In genomic region chr1:65812065-65812464, GRCh38 we compare ENCODE assay signal across 8 cellular contexts. TPM values are rescaled to one million over a fixed set of nuclear protein-coding genes. Genes with fewer than 3 reads are reported as not detected.
DNase-seq lines count a peak whose midpoint lies in the region; ATAC-seq, FAIRE-seq and TF ChIP-seq lines count a peak whose summit lies in the region.

No MANE protein-coding gene starts in this region.

- H3K79me2 ChIP-seq in GM23338 (replicated peaks; ENCODE audit: insufficient read depth): no peaks in the 10 kb centered on the region

- peak; percentile 29 for DNase-seq in GM18507 (ENCODE audit: extremely low spot score, insufficient read length, low read depth)
- peak; percentile 30 for DNase-seq in GM23338 (ENCODE audit: low spot score)
- peak; percentile 97 for DNase-seq in LHCN-M2 (ENCODE audit: low read depth)
- DNase-seq in fibroblast of the aortic adventitia (ENCODE audit: low read depth): peak; percentile 78
- peak; percentile 41 for DNase-seq in smooth muscle cell of the brain vasculature (ENCODE audit: low read depth, low spot score)
- no peak for DNase-seq in esophagus squamous epithelium (lab: John Stamatoyannopoulos, UW)
- DNase-seq in CD8-positive, alpha-beta memory T cell: no peak

- no peaks in the 10 kb centered on the region for H4K20me1 ChIP-seq in GM23338 (replicated peaks; ENCODE audit: insufficient read depth)

- peaks cover 11% of the 10 kb centered on the region; the same call in 1 of the 2 replicates for H3K4me1 ChIP-seq in GM23338 (ENCODE audit: insufficient read depth)
- H3K4me1 ChIP-seq in esophagus squamous epithelium: peaks cover 0 to 6% (median 0%) of the 10 kb centered on the region in 3 donors
- H3K4me1 ChIP-seq in CD8-positive, alpha-beta memory T cell (ENCODE audit: insufficient read depth, low read length): no peaks in the 10 kb centered on the region

- H3K27me3 Mint-ChIP-seq in GM23338 (ENCODE audit: insufficient read depth, low read depth, poor library complexity): no peaks in the 10 kb centered on the region
- peaks cover 0 to 7% of the 10 kb centered on the region in 2 donors for H3K27me3 Mint-ChIP-seq in CD8-positive, alpha-beta memory T cell

- no peaks in the 10 kb centered on the region for H3K9me3 Mint-ChIP-seq in GM23338
- peaks cover 0 to 1% (median 0%) of the 10 kb centered on the region in 5 donors for H3K9me3 Mint-ChIP-seq in CD8-positive, alpha-beta memory T cell

- H3F3A ChIP-seq in GM23338 (replicated peaks; ENCODE audit: low read depth): no peaks in the 10 kb centered on the region

- no peak overlapping the region for H3K4me2 ChIP-seq in GM23338

- H3K4me3 ChIP-seq in GM23338 (no peak overlapping the region), fibroblast of the aortic adventitia (ENCODE audit: low read depth, low read length) (peak overlapping the region; percentile 23), esophagus squamous epithelium (no peak overlapping the region)
- no peak overlapping the region for H3K4me3 ChIP-seq in CD8-positive, alpha-beta memory T cell (ENCODE audit: low read length)

- no peak overlapping the region for H3K4me3 Mint-ChIP-seq in GM23338
- no peak overlapping the region for H3K4me3 Mint-ChIP-seq in CD8-positive, alpha-beta memory T cell

- H3K27me3 ChIP-seq in GM23338 (ENCODE audit: insufficient read depth) (no peaks in the 10 kb centered on the region), esophagus squamous epithelium (no peaks in the 10 kb centered on the region)
- H3K27me3 ChIP-seq in CD8-positive, alpha-beta memory T cell (ENCODE audit: insufficient read depth, low read length, poor library complexity, severe bottlenecking): peaks cover 3% of the 10 kb centered on the region

- H2AFZ ChIP-seq in GM23338: peak overlapping the region; percentile 79

- no peak overlapping the region for H3K27ac ChIP-seq in GM23338 (ENCODE audit: low read depth)
- H3K27ac ChIP-seq in esophagus squamous epithelium: peak overlapping the region in 2 of 4 donors; percentile 35 to 39
- no peak overlapping the region for H3K27ac ChIP-seq in CD8-positive, alpha-beta memory T cell (ENCODE audit: low read depth, low read length)

- no peaks in the 10 kb centered on the region for H3K9me3 ChIP-seq in esophagus squamous epithelium
- no peaks in the 10 kb centered on the region for H3K9me3 ChIP-seq in CD8-positive, alpha-beta memory T cell (ENCODE audit: low read length)

- FAIRE-seq in GM18507 (lab: Jason Lieb, UNC): peak; percentile 100

- intact Hi-C loops in esophagus squamous epithelium (cut with DNase I): loop anchor here (5.0 kb wide), 1 partner anchor 410 kb away; no protein-coding TSS in a partner anchor

- H3K27ac Mint-ChIP-seq in GM23338: peak overlapping the region; percentile 33; the same call in 1 of the 2 replicates
- peak overlapping the region in 1 of 8 donors; percentile 64 for H3K27ac Mint-ChIP-seq in CD8-positive, alpha-beta memory T cell

- H3K9me2 ChIP-seq in GM23338 (ENCODE audit: insufficient read depth): peaks cover 3% of the 10 kb centered on the region; the same call in 1 of the 2 replicates

- CTCF ChIA-PET in CD8-positive, alpha-beta memory T cell (lab: Charles Lee): no interaction called here

- no peaks in the 10 kb centered on the region for H3K36me3 ChIP-seq in GM23338 (ENCODE audit: insufficient read depth)
- no peaks in the 10 kb centered on the region for H3K36me3 ChIP-seq in esophagus squamous epithelium
- no peaks in the 10 kb centered on the region for H3K36me3 ChIP-seq in CD8-positive, alpha-beta memory T cell (ENCODE audit: insufficient read depth, low read length)

- POLR2A ChIA-PET in CD8-positive, alpha-beta memory T cell (lab: Charles Lee): no interaction called here

- TF ChIP-seq CTCF in GM23338 (conservative IDR thresholded peaks at IDR 0.05; ENCODE audit: low read depth in 2 of 2) (no peak), fibroblast of the aortic adventitia (IDR thresholded peaks at IDR 0.05; ENCODE audit: insufficient read depth, low read length) (no peak), esophagus squamous epithelium (IDR thresholded peaks at IDR 0.05) (no peak)

- TF ChIP-seq POLR2A in esophagus squamous epithelium (IDR thresholded peaks at IDR 0.05): no peak

- ATAC-seq in GM23338: peak; percentile 67
- peak; percentile 96 for ATAC-seq in activated CD4-positive, CD25-positive, alpha-beta regulatory T cell treated with anti-CD3 and anti-CD28 coated beads, Interleukin-2, amount 50 U/mL, for 24 hours

- no peaks in the 10 kb centered on the region for H3K36me3 Mint-ChIP-seq in GM23338 (ENCODE audit: low read depth)
- H3K36me3 Mint-ChIP-seq in CD8-positive, alpha-beta memory T cell: no peaks in the 10 kb centered on the region

- H3K4me1 Mint-ChIP-seq in GM23338: peaks cover 11% of the 10 kb centered on the region
- H3K4me1 Mint-ChIP-seq in CD8-positive, alpha-beta memory T cell: peaks cover 3 to 6% (median 5%) of the 10 kb centered on the region in 3 donors

- WGBS in esophagus squamous epithelium, 2 donors: 0% methylated on average over 1 of the region's 1 CpG

TF ChIP-seq in GM23338, 12 proteins besides CTCF, POLR2A, EP300 and RAD21:
- peak; percentile 2; the same call in 1 of the 2 replicates for TF ChIP-seq ZNF462 (CRISPR knock-in tag; IDR thresholded peaks at IDR 0.05)
- no peak for TF ChIP-seq STAT1 (IDR thresholded peaks at IDR 0.05; ENCODE audit: unreplicated experiment)
- no peak for TF ChIP-seq EZH2 (IDR thresholded peaks at IDR 0.05; ENCODE audit: low read depth, unreplicated experiment)

RNA-seq across cellular contexts. Expression of gene PDE4B, which starts 19.4 kb away (rescaled TPM):
- total RNA-seq in GM23338 (2014; rRNA removed; shearing (Covaris generic)): 24.8 and 25.6 TPM in 2 replicates
- 13.9 and 14.0 TPM in 2 replicates for polyA plus RNA-seq in GM23338 (2016; fragmentation: Nextera tagmentation; extraction: Ambion mirVana)
- total RNA-seq in LHCN-M2 (2014; rRNA removed) (6.0 and 6.8 TPM in 2 replicates), fibroblast of the aortic adventitia (ENCODE audit: low replicate concordance) (2.3 and 8.7 TPM in 2 replicates), esophagus squamous epithelium (1 to 10 TPM in 3 of 4 donors, under 1 TPM in 1; 0.08 to 6.7 (median 3.4) TPM)
- 0.83 TPM for polyA plus RNA-seq in LHCN-M2 (2012)
- 10 to 100 TPM; 29.7 to 34.5 TPM for total RNA-seq in CD8-positive, alpha-beta memory T cell
- 31.4 TPM for polyA plus RNA-seq in CD8-positive, alpha-beta memory T cell

Comparison
In these comparisons a context has a peak if more than half of its experiments do, and no peak if none do; other contexts are left out.
1. DNase-seq: peak in GM18507 (single experiment), GM23338 (single experiment), LHCN-M2 (single experiment), fibroblast of the aortic adventitia (single experiment) and smooth muscle cell of the brain vasculature (single experiment); none in esophagus squamous epithelium (single experiment) and CD8-positive, alpha-beta memory T cell (0 of 5).